In the genomic region with DNA sequence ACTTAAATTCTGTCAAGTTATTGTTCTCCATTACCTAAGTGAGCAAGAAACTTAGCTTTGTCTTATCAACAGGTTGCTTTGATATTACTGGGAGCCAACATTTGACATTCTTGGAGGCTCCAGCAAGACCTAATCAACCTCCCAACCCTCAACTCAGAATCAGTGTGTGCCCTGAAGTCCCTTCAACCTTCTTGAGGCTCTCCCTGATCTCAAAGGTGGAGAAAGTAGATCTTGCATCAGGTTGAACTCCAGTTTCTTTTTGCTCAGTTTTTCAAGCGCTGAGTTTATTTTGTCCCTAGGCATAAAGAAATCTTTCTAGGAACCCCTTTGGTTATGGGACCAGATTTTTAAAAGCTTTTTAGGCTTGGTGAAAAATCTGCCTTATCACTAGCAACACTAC, we compare ENCODE assay signal across 2 cellular contexts.
TF ChIP-seq lines count a peak whose summit lies in the region.

No MANE protein-coding gene starts in this region.

TF ChIP-seq in A549, 52 proteins besides CTCF, POLR2A, EP300 and RAD21:
- TF ChIP-seq RNF2 (IDR thresholded peaks at IDR 0.05; ENCODE audit: borderline replicate concordance, low read depth) (no peak), EHMT2 (IDR thresholded peaks at IDR 0.05; ENCODE audit: low read depth) (no peak)
TF ChIP-seq in A549: peak in this region for 0.

TF ChIP-seq in GM12878, 131 proteins besides CTCF, POLR2A, EP300 and RAD21:
- TF ChIP-seq, protein P1, sequence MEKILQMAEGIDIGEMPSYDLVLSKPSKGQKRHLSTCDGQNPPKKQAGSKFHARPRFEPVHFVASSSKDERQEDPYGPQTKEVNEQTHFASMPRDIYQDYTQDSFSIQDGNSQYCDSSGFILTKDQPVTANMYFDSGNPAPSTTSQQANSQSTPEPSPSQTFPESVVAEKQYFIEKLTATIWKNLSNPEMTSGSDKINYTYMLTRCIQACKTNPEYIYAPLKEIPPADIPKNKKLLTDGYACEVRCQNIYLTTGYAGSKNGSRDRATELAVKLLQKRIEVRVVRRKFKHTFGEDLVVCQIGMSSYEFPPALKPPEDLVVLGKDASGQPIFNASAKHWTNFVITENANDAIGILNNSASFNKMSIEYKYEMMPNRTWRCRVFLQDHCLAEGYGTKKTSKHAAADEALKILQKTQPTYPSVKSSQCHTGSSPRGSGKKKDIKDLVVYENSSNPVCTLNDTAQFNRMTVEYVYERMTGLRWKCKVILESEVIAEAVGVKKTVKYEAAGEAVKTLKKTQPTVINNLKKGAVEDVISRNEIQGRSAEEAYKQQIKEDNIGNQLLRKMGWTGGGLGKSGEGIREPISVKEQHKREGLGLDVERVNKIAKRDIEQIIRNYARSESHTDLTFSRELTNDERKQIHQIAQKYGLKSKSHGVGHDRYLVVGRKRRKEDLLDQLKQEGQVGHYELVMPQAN (conservative IDR thresholded peaks at IDR 0.05), result no peak
- TF ChIP-seq, protein P2, sequence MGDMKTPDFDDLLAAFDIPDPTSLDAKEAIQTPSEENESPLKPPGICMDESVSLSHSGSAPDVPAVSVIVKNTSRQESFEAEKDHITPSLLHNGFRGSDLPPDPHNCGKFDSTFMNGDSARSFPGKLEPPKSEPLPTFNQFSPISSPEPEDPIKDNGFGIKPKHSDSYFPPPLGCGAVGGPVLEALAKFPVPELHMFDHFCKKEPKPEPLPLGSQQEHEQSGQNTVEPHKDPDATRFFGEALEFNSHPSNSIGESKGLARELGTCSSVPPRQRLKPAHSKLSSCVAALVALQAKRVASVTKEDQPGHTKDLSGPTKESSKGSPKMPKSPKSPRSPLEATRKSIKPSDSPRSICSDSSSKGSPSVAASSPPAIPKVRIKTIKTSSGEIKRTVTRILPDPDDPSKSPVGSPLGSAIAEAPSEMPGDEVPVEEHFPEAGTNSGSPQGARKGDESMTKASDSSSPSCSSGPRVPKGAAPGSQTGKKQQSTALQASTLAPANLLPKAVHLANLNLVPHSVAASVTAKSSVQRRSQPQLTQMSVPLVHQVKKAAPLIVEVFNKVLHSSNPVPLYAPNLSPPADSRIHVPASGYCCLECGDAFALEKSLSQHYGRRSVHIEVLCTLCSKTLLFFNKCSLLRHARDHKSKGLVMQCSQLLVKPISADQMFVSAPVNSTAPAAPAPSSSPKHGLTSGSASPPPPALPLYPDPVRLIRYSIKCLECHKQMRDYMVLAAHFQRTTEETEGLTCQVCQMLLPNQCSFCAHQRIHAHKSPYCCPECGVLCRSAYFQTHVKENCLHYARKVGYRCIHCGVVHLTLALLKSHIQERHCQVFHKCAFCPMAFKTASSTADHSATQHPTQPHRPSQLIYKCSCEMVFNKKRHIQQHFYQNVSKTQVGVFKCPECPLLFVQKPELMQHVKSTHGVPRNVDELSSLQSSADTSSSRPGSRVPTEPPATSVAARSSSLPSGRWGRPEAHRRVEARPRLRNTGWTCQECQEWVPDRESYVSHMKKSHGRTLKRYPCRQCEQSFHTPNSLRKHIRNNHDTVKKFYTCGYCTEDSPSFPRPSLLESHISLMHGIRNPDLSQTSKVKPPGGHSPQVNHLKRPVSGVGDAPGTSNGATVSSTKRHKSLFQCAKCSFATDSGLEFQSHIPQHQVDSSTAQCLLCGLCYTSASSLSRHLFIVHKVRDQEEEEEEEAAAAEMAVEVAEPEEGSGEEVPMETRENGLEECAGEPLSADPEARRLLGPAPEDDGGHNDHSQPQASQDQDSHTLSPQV (IDR thresholded peaks at IDR 0.05), result no peak
- TF ChIP-seq, protein P3, sequence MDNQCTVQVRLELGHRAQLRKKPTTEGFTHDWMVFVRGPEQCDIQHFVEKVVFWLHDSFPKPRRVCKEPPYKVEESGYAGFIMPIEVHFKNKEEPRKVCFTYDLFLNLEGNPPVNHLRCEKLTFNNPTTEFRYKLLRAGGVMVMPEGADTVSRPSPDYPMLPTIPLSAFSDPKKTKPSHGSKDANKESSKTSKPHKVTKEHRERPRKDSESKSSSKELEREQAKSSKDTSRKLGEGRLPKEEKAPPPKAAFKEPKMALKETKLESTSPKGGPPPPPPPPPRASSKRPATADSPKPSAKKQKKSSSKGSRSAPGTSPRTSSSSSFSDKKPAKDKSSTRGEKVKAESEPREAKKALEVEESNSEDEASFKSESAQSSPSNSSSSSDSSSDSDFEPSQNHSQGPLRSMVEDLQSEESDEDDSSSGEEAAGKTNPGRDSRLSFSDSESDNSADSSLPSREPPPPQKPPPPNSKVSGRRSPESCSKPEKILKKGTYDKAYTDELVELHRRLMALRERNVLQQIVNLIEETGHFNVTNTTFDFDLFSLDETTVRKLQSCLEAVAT (IDR thresholded peaks at IDR 0.05), result no peak
- TF ChIP-seq PML (IDR thresholded peaks at IDR 0.05; ENCODE audit: low read length), result no peak
- no peak for TF ChIP-seq NR2C1 (IDR thresholded peaks at IDR 0.05)
- no peak for TF ChIP-seq RB1 (IDR thresholded peaks at IDR 0.05; ENCODE audit: borderline replicate concordance)
- no peak for TF ChIP-seq FOXM1 (IDR thresholded peaks at IDR 0.05; ENCODE audit: low read depth, low read length)
- TF ChIP-seq, protein P4, sequence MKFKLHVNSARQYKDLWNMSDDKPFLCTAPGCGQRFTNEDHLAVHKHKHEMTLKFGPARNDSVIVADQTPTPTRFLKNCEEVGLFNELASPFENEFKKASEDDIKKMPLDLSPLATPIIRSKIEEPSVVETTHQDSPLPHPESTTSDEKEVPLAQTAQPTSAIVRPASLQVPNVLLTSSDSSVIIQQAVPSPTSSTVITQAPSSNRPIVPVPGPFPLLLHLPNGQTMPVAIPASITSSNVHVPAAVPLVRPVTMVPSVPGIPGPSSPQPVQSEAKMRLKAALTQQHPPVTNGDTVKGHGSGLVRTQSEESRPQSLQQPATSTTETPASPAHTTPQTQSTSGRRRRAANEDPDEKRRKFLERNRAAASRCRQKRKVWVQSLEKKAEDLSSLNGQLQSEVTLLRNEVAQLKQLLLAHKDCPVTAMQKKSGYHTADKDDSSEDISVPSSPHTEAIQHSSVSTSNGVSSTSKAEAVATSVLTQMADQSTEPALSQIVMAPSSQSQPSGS (IDR thresholded peaks at IDR 0.05; ENCODE audit: low read length), result no peak
- TF ChIP-seq NR2F1 (conservative IDR thresholded peaks at IDR 0.05), result no peak
- TF ChIP-seq YBX1 (IDR thresholded peaks at IDR 0.05), result no peak
- TF ChIP-seq, protein P5, sequence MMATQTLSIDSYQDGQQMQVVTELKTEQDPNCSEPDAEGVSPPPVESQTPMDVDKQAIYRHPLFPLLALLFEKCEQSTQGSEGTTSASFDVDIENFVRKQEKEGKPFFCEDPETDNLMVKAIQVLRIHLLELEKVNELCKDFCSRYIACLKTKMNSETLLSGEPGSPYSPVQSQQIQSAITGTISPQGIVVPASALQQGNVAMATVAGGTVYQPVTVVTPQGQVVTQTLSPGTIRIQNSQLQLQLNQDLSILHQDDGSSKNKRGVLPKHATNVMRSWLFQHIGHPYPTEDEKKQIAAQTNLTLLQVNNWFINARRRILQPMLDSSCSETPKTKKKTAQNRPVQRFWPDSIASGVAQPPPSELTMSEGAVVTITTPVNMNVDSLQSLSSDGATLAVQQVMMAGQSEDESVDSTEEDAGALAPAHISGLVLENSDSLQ (IDR thresholded peaks at IDR 0.05), result no peak
- TF ChIP-seq, protein P6, sequence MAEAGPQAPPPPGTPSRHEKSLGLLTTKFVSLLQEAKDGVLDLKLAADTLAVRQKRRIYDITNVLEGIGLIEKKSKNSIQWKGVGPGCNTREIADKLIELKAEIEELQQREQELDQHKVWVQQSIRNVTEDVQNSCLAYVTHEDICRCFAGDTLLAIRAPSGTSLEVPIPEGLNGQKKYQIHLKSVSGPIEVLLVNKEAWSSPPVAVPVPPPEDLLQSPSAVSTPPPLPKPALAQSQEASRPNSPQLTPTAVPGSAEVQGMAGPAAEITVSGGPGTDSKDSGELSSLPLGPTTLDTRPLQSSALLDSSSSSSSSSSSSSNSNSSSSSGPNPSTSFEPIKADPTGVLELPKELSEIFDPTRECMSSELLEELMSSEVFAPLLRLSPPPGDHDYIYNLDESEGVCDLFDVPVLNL (IDR thresholded peaks at IDR 0.05; ENCODE audit: low read depth, low read length), result no peak
- TF ChIP-seq TCF3 (IDR thresholded peaks at IDR 0.05; ENCODE audit: borderline replicate concordance, insufficient read depth, low read depth, low read length), result no peak
- TF ChIP-seq ASH2L (IDR thresholded peaks at IDR 0.05; ENCODE audit: borderline replicate concordance, low read depth), result no peak
- TF ChIP-seq, protein P7, sequence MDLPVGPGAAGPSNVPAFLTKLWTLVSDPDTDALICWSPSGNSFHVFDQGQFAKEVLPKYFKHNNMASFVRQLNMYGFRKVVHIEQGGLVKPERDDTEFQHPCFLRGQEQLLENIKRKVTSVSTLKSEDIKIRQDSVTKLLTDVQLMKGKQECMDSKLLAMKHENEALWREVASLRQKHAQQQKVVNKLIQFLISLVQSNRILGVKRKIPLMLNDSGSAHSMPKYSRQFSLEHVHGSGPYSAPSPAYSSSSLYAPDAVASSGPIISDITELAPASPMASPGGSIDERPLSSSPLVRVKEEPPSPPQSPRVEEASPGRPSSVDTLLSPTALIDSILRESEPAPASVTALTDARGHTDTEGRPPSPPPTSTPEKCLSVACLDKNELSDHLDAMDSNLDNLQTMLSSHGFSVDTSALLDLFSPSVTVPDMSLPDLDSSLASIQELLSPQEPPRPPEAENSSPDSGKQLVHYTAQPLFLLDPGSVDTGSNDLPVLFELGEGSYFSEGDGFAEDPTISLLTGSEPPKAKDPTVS (IDR thresholded peaks at IDR 0.05; ENCODE audit: low read depth, low read length), result no peak
- no peak for TF ChIP-seq EGR1 (IDR thresholded peaks at IDR 0.05; ENCODE audit: borderline replicate concordance in 1 of 2, low read depth in 2 of 2, low read length in 2 of 2)
- TF ChIP-seq SIX5 (IDR thresholded peaks at IDR 0.05; ENCODE audit: low read depth, low read length, severe bottlenecking), result no peak
- no peak for TF ChIP-seq CHD1 (IDR thresholded peaks at IDR 0.05; ENCODE audit: low read depth, low read length)
